ENCODE assay signal across 17 cellular contexts in genomic region chr14:84646791-84647500, GRCh38.
"Had no signal": no experiment of that assay in that cellular context is flagged by ENCODE, and none has a peak within 500 bp of the region (broad histone marks: within the 10 kb centered on the region; RNA-seq: fewer than 3 reads in every experiment).

No MANE protein-coding gene starts in this region.

- H3K27ac ChIP-seq: heart right ventricle, left ventricle myocardium inferior, neural progenitor cell, pancreas, skin epidermis, thyroid gland had no signal

- H3K36me3 ChIP-seq: heart right ventricle, left ventricle myocardium inferior, neural progenitor cell, pancreas, thyroid gland had no signal

- H3K9ac ChIP-seq: neural progenitor cell had no signal

- H3K27me3 ChIP-seq: heart right ventricle, neural progenitor cell, pancreas, thyroid gland had no signal

- H2AFZ ChIP-seq: neural progenitor cell had no signal

- H3K4me1 ChIP-seq: heart right ventricle, left ventricle myocardium inferior, neural progenitor cell, pancreas, thyroid gland had no signal

- H3K4me3 ChIP-seq: heart right ventricle, left ventricle myocardium inferior, neural progenitor cell, pancreas, skin epidermis, thyroid gland had no signal

- H3K9me3 ChIP-seq: pancreas, thyroid gland had no signal

- DNase-seq: activated CD4-positive, alpha-beta T cell treated with anti-CD3 and anti-CD28 coated beads for 36 hours; activated CD8-positive, alpha-beta memory T cell treated with anti-CD3 and anti-CD28 coated beads, Interleukin-2, amount 50 U/mL, for 4 hours; activated CD8-positive, alpha-beta T cell treated with anti-CD3 and anti-CD28 coated beads for 36 hours; activated gamma-delta T cell treated with Interleukin-2 at 50 U/mL for 16 hours; activated naive CD8-positive, alpha-beta T cell treated with anti-CD3 and anti-CD28 coated beads for 36 hours; activated T-cell treated with anti-CD3 and anti-CD28 coated beads, Interleukin-2, amount 50 U/mL, for 72 hours; aorta; endodermal cell; heart right ventricle; islet precursor cell; left ventricle myocardium inferior; pancreas; T-helper 9 cell; thyroid gland had no signal

- H3K4me2 ChIP-seq: neural progenitor cell had no signal

- ATAC-seq: activated CD4-positive, alpha-beta T cell treated with anti-CD3 and anti-CD28 coated beads for 36 hours; activated CD8-positive, alpha-beta T cell treated with anti-CD3 and anti-CD28 coated beads for 36 hours; activated T-cell treated with anti-CD3 and anti-CD28 coated beads, Interleukin-2, amount 50 U/mL, for 72 hours; esophagus mucosa; heart right ventricle; pancreas had no signal
